In genomic region chr2:210586381-210586780, GRCh38 we compare ENCODE assay signal across 35 cellular contexts. TPM values are rescaled to one million over a fixed set of nuclear protein-coding genes. Genes with fewer than 3 reads are reported as not detected.
DNase-seq lines count a peak whose midpoint lies in the region; ATAC-seq, FAIRE-seq and TF ChIP-seq lines count a peak whose summit lies in the region.
"Had no signal": no experiment of that assay in that cellular context is flagged by ENCODE, and none has a peak within 500 bp of the region (broad histone marks: within the 10 kb centered on the region; RNA-seq: fewer than 3 reads in every experiment).

No MANE protein-coding gene starts in this region.

- no peaks in the 10 kb centered on the region for H3K36me3 Mint-ChIP-seq in astrocyte (ENCODE audit: low read depth, unreplicated experiment)
- H3K36me3 Mint-ChIP-seq: activated CD8-positive, alpha-beta memory T cell treated with anti-CD3 and anti-CD28 coated beads, Interleukin-2, amount 10 ng/mL, durations not matched to agents 7 days and 5 days; activated naive CD8-positive, alpha-beta T cell treated with anti-CD3 and anti-CD28 coated beads, Interleukin-2, amount 10 ng/mL, durations not matched to agents 7 days and 5 days; CD8-positive, alpha-beta T cell had no signal

- H2BK120ac ChIP-seq in IMR-90 (ENCODE audit: low read depth, low read length) = no peak overlapping the region
- H2BK120ac ChIP-seq in neuronal stem cell (ENCODE audit: low read depth, low read length) = no peak overlapping the region

- H3K4me1 ChIP-seq in IMR-90 (ENCODE audit: control insufficient read depth, insufficient read depth, low read length) = no peaks in the 10 kb centered on the region
- H3K4me1 ChIP-seq in astrocyte (ENCODE audit: insufficient read depth, low read length) = no peaks in the 10 kb centered on the region
- peaks cover 1 to 7% of the 10 kb centered on the region in 2 donors for H3K4me1 ChIP-seq in neuronal stem cell (ENCODE audit: control insufficient read depth in 2 of 2, insufficient read depth in 1 of 2, low read depth in 1 of 2, low read length in 2 of 2)
- H3K4me1 ChIP-seq: BE2C, foreskin keratinocyte, heart left ventricle, left ventricle myocardium inferior, spleen, vagina had no signal

- no peak overlapping the region for H4K5ac ChIP-seq in IMR-90 (ENCODE audit: low read depth, low read length)

- no peak overlapping the region for H3K9ac ChIP-seq in IMR-90 (ENCODE audit: low read depth, low read length)
- H3K9ac ChIP-seq in astrocyte (ENCODE audit: low read length) = no peak overlapping the region
- no peak overlapping the region for H3K9ac ChIP-seq in neuronal stem cell (ENCODE audit: low read depth, low read length, poor library complexity)

- H2AK5ac ChIP-seq in IMR-90 (ENCODE audit: low read depth, low read length) = no peak overlapping the region
- H2AK5ac ChIP-seq in neuronal stem cell (ENCODE audit: low read depth, low read length) = no peak overlapping the region

- no peak overlapping the region for H2BK5ac ChIP-seq in IMR-90 (ENCODE audit: low read depth, low read length, poor library complexity, severe bottlenecking)
- no peak overlapping the region for H2BK5ac ChIP-seq in neuronal stem cell (ENCODE audit: low read length)

- DNase-seq in AG10803 (ENCODE audit: low read depth) = peak; percentile 74
- DNase-seq in IMR-90 = peak; percentile 24
- DNase-seq in astrocyte (ENCODE audit: low read depth) = peak; percentile 22
- DNase-seq in fibroblast of villous mesenchyme (ENCODE audit: low read depth) = peak; percentile 62
- DNase-seq in head of caudate nucleus = no peak
- DNase-seq in GM10248 (ENCODE audit: extremely low spot score) = no peak
- DNase-seq in neuronal stem cell (ENCODE audit: low spot score) = no peak
- no peak for DNase-seq in Right ventricle myocardium inferior (ENCODE audit: missing footprints)
- DNase-seq: activated CD4-positive, alpha-beta T cell treated with anti-CD3 and anti-CD28 coated beads, Interleukin-2, amount 50 U/mL, for 4 hours; activated CD8-positive, alpha-beta memory T cell treated with anti-CD3 and anti-CD28 coated beads, Interleukin-2, amount 10 ng/mL, durations not matched to agents 7 days and 5 days; activated gamma-delta T cell treated with Interleukin-2 at 50 U/mL for 16 hours; activated naive CD8-positive, alpha-beta T cell treated with anti-CD3 and anti-CD28 coated beads, Interleukin-2, amount 10 ng/mL, durations not matched to agents 7 days and 5 days; activated T-cell treated with anti-CD3 and anti-CD28 coated beads, Interleukin-2, amount 50 U/mL, for 4 hours; BE2C; CD8-positive, alpha-beta T cell; foreskin keratinocyte; heart left ventricle; left ventricle myocardium inferior; NCI-H1105; NCI-H187; NCI-H526; right cardiac atrium; spleen; stimulated activated CD8-positive, alpha-beta memory T cell treated with anti-CD3 and anti-CD28 coated beads, Interleukin-4, amount 100 ng/mL, for 48 hours had no signal

- H3K56ac ChIP-seq in IMR-90 (ENCODE audit: extremely low read depth, insufficient read depth, low read length) = no peak overlapping the region

- no peak overlapping the region for H2BK20ac ChIP-seq in IMR-90 (ENCODE audit: low read depth, low read length)

- H3K14ac ChIP-seq in IMR-90 (replicated peaks; ENCODE audit: low read depth, low read length) (no peak overlapping the region), neuronal stem cell (ENCODE audit: low read length) (no peak overlapping the region)

- intact Hi-C loops in IMR-90 (cut with micrococcal nuclease) = no loop called here
- intact Hi-C loops in head of caudate nucleus (cut with DNase I) = loop anchor here (10.0 kb wide), 1 partner anchor 142 kb away; no protein-coding TSS in a partner anchor
- intact Hi-C loops in Right ventricle myocardium inferior (cut with DNase I) = no loop called here

- BruUV-seq in IMR-90 (replicated peaks; lab: Mats Ljungman, UMichigan) = no TSS peak

- no peak overlapping the region for H3K4me3 Mint-ChIP-seq in astrocyte (ENCODE audit: unreplicated experiment)
- H3K4me3 Mint-ChIP-seq: activated CD8-positive, alpha-beta memory T cell treated with anti-CD3 and anti-CD28 coated beads, Interleukin-2, amount 10 ng/mL, durations not matched to agents 7 days and 5 days; activated naive CD8-positive, alpha-beta T cell treated with anti-CD3 and anti-CD28 coated beads, Interleukin-2, amount 10 ng/mL, durations not matched to agents 7 days and 5 days; activated T-cell treated with anti-CD3 and anti-CD28 coated beads, Interleukin-2, amount 50 U/mL, for 4 hours; CD8-positive, alpha-beta T cell; GM23338; neural crest cell; stimulated activated naive CD8-positive, alpha-beta T cell treated with anti-CD3 and anti-CD28 coated beads, Interleukin-15, Interleukin-2, amounts not matched to agents 100 ng/mL and 50 ng/mL, for 24 hours; T-helper 1 cell treated with Interleukin-12 subunit alpha and Interleukin-12 subunit beta and Interleukin-4 antibody, amounts not matched to agents 30 μg/mL and 1 μg/mL, for 36 hours had no signal

- no peak overlapping the region for H3K23ac ChIP-seq in IMR-90 (ENCODE audit: low read depth, low read length)
- H3K23ac ChIP-seq in neuronal stem cell (ENCODE audit: low read depth, low read length, poor library complexity) = no peak overlapping the region

- POLR2A ChIA-PET in IMR-90 (lab: Charles Lee; ENCODE audit: unreplicated experiment) = no interaction called here
- POLR2A ChIA-PET in GM10248 (lab: Yijun Ruan, JAX) = no interaction called here

- no peak overlapping the region for H2BK12ac ChIP-seq in neuronal stem cell (ENCODE audit: low read length)

- no peak for FAIRE-seq in astrocyte (lab: Jason Lieb, UNC)
- FAIRE-seq: A549, keratinocyte, TTC549 had no signal

- no peaks in the 10 kb centered on the region for H3K9me3 ChIP-seq in IMR-90 (ENCODE audit: control insufficient read depth, insufficient read depth, low read length)
- H3K9me3 ChIP-seq in astrocyte (ENCODE audit: insufficient read depth, low read depth, low read length) = no peaks in the 10 kb centered on the region
- peaks cover 0 to 3% of the 10 kb centered on the region in 2 donors for H3K9me3 ChIP-seq in neuronal stem cell (replicated peaks in 1 of 2; ENCODE audit: control insufficient read depth in 2 of 2, insufficient read depth in 1 of 2, low read depth in 1 of 2, low read length in 2 of 2)
- H3K9me3 ChIP-seq: A549, BE2C, heart left ventricle, left ventricle myocardium inferior, spleen, thoracic aorta, vagina had no signal

- ATAC-seq in IMR-90 (ENCODE audit: low read depth) (no peak), Right ventricle myocardium inferior (no peak)
- ATAC-seq: A549; activated CD4-positive, CD25-positive, alpha-beta regulatory T cell treated with anti-CD3 and anti-CD28 coated beads, Interleukin-2, amount 50 U/mL, for 24 hours; activated CD8-positive, alpha-beta memory T cell treated with anti-CD3 and anti-CD28 coated beads, Interleukin-2, amount 10 ng/mL, durations not matched to agents 7 days and 5 days; activated T-cell treated with anti-CD3 and anti-CD28 coated beads, Interleukin-2, amount 50 U/mL, for 4 hours; CD8-positive, alpha-beta T cell; foreskin keratinocyte; GM23338; heart left ventricle; right cardiac atrium had no signal

- CTCF ChIA-PET in IMR-90 (lab: Yijun Ruan, JAX) (no interaction called here), GM10248 (lab: Yijun Ruan, JAX) (interaction anchor here (1.5 kb wide), 1 partner anchor 11 kb away, joined by 9 read pairs; no protein-coding TSS in a partner anchor)

- dilution Hi-C loops in IMR-90 (cut with HindIII; ENCODE audit: low sequenced_read_pairs, unreplicated experiment) = no loop called here

- no peaks in the 10 kb centered on the region for H3K27me3 Mint-ChIP-seq in astrocyte (ENCODE audit: low read depth, unreplicated experiment)
- H3K27me3 Mint-ChIP-seq: activated CD8-positive, alpha-beta memory T cell treated with anti-CD3 and anti-CD28 coated beads, Interleukin-2, amount 10 ng/mL, durations not matched to agents 7 days and 5 days; activated naive CD8-positive, alpha-beta T cell treated with anti-CD3 and anti-CD28 coated beads, Interleukin-2, amount 10 ng/mL, durations not matched to agents 7 days and 5 days; stimulated activated naive CD8-positive, alpha-beta T cell treated with anti-CD3 and anti-CD28 coated beads, Interleukin-15, Interleukin-2, amounts not matched to agents 100 ng/mL and 50 ng/mL, for 24 hours had no signal

- peaks cover 8% of the 10 kb centered on the region for H3K4me1 Mint-ChIP-seq in astrocyte (ENCODE audit: low read depth, unreplicated experiment)
- H3K4me1 Mint-ChIP-seq: activated CD8-positive, alpha-beta memory T cell treated with anti-CD3 and anti-CD28 coated beads, Interleukin-2, amount 10 ng/mL, durations not matched to agents 7 days and 5 days; activated naive CD8-positive, alpha-beta T cell treated with anti-CD3 and anti-CD28 coated beads, Interleukin-2, amount 10 ng/mL, durations not matched to agents 7 days and 5 days had no signal

- H4K91ac ChIP-seq in IMR-90 (ENCODE audit: insufficient read depth, low read depth, low read length) (no peak overlapping the region), neuronal stem cell (ENCODE audit: low read depth, low read length, poor library complexity) (no peak overlapping the region)

- no peak overlapping the region for H3K27ac Mint-ChIP-seq in astrocyte (ENCODE audit: unreplicated experiment)
- H3K27ac Mint-ChIP-seq: activated CD8-positive, alpha-beta memory T cell treated with anti-CD3 and anti-CD28 coated beads, Interleukin-2, amount 10 ng/mL, durations not matched to agents 7 days and 5 days; activated naive CD8-positive, alpha-beta T cell treated with anti-CD3 and anti-CD28 coated beads, Interleukin-2, amount 10 ng/mL, durations not matched to agents 7 days and 5 days; CD8-positive, alpha-beta T cell; GM23338; stimulated activated naive CD8-positive, alpha-beta T cell treated with anti-CD3 and anti-CD28 coated beads, Interleukin-15, Interleukin-2, amounts not matched to agents 100 ng/mL and 50 ng/mL, for 24 hours; T-helper 1 cell treated with Interleukin-12 subunit alpha and Interleukin-12 subunit beta and Interleukin-4 antibody, amounts not matched to agents 30 μg/mL and 1 μg/mL, for 36 hours had no signal

- no peaks in the 10 kb centered on the region for H3K9me1 ChIP-seq in IMR-90 (ENCODE audit: insufficient read depth, low read length)

- H4K20me1 ChIP-seq in IMR-90 (ENCODE audit: insufficient read depth, low read length) = no peaks in the 10 kb centered on the region
- no peaks in the 10 kb centered on the region for H4K20me1 ChIP-seq in astrocyte (ENCODE audit: insufficient read depth, low read length)

- no peaks in the 10 kb centered on the region for H3K9me3 Mint-ChIP-seq in astrocyte (ENCODE audit: unreplicated experiment)
- H3K9me3 Mint-ChIP-seq: activated naive CD8-positive, alpha-beta T cell treated with anti-CD3 and anti-CD28 coated beads, Interleukin-2, amount 10 ng/mL, durations not matched to agents 7 days and 5 days; activated T-cell treated with anti-CD3 and anti-CD28 coated beads, Interleukin-2, amount 50 U/mL, for 4 hours; CD8-positive, alpha-beta T cell; GM23338; stimulated activated naive CD8-positive, alpha-beta T cell treated with anti-CD3 and anti-CD28 coated beads, Interleukin-15, Interleukin-2, amounts not matched to agents 100 ng/mL and 50 ng/mL, for 24 hours; T-helper 1 cell treated with Interleukin-12 subunit alpha and Interleukin-12 subunit beta and Interleukin-4 antibody, amounts not matched to agents 30 μg/mL and 1 μg/mL, for 36 hours had no signal

- H3K4me2 ChIP-seq in IMR-90 (ENCODE audit: low read depth, low read length) = no peak overlapping the region
- H3K4me2 ChIP-seq in astrocyte (ENCODE audit: low read length) = no peak overlapping the region
- no peak overlapping the region for H3K4me2 ChIP-seq in neuronal stem cell (ENCODE audit: insufficient read depth, low read length, poor library complexity, severe bottlenecking)
- H3K4me2 ChIP-seq: A549, GM23338 had no signal

- H3K79me1 ChIP-seq in IMR-90 (ENCODE audit: low read depth in 1 of 2, low read length in 2 of 2) (no peaks in the 10 kb centered on the region), neuronal stem cell (ENCODE audit: low read depth, low read length) (no peaks in the 10 kb centered on the region)

- TF ChIP-seq CTCF in AG10803 (conservative IDR thresholded peaks at IDR 0.05; ENCODE audit: low read length) (no peak), IMR-90 (conservative IDR thresholded peaks at IDR 0.05; ENCODE audit: low read depth, low read length) (no peak), astrocyte (IDR thresholded peaks at IDR 0.05; ENCODE audit: insufficient read depth, low read depth, low read length) (no peak), fibroblast of villous mesenchyme (IDR thresholded peaks at IDR 0.05; ENCODE audit: insufficient read depth, low read depth, low read length) (no peak), GM10248 (IDR thresholded peaks at IDR 0.05; ENCODE audit: control extremely low read depth, extremely low read depth, low read depth, missing control alignments) (no peak)

- H2AFZ ChIP-seq in IMR-90 (replicated peaks; ENCODE audit: low read length, poor library complexity) (no peak overlapping the region), astrocyte (ENCODE audit: low read depth, low read length) (no peak overlapping the region), neuronal stem cell (ENCODE audit: low read length) (no peak overlapping the region)
- H2AFZ ChIP-seq: GM23338 had no signal

- H4K8ac ChIP-seq in IMR-90 (ENCODE audit: low read depth in 2 of 2, low read length in 2 of 2) (no peak overlapping the region), neuronal stem cell (ENCODE audit: low read depth, low read length) (no peak overlapping the region)

- no peaks in the 10 kb centered on the region for H3K36me3 ChIP-seq in IMR-90 (ENCODE audit: control insufficient read depth, insufficient read depth, low read length)
- no peaks in the 10 kb centered on the region for H3K36me3 ChIP-seq in astrocyte (ENCODE audit: insufficient read depth, low read length)
- peaks cover 0 to 11% of the 10 kb centered on the region in 2 donors for H3K36me3 ChIP-seq in neuronal stem cell (replicated peaks in 1 of 2; ENCODE audit: control insufficient read depth in 2 of 2, insufficient read depth in 2 of 2, low read length in 2 of 2)
- H3K36me3 ChIP-seq: BE2C, heart left ventricle, left ventricle myocardium inferior, spleen, thoracic aorta, vagina had no signal

- no peak overlapping the region for H3K18ac ChIP-seq in IMR-90 (ENCODE audit: low read depth, low read length)
- no peak overlapping the region for H3K18ac ChIP-seq in neuronal stem cell (ENCODE audit: low read length)

- no peaks in the 10 kb centered on the region for H3K79me2 ChIP-seq in astrocyte (ENCODE audit: insufficient read depth, low read length)

- in situ Hi-C loops in IMR-90 (cut with MboI; ENCODE audit: low sequenced_read_pairs) = no loop called here

- H2BK15ac ChIP-seq in IMR-90 (ENCODE audit: low read depth, low read length) = no peak overlapping the region
- H2BK15ac ChIP-seq in neuronal stem cell (ENCODE audit: low read length) = no peak overlapping the region

- no peak overlapping the region for H3K4me3 ChIP-seq in AG10803 (ENCODE audit: low read length)
- H3K4me3 ChIP-seq in IMR-90 (ENCODE audit: insufficient read depth, low read depth, low read length) = no peak overlapping the region
- no peak overlapping the region for H3K4me3 ChIP-seq in astrocyte (ENCODE audit: insufficient read depth, low read depth, low read length)
- H3K4me3 ChIP-seq in fibroblast of villous mesenchyme (ENCODE audit: low read depth, low read length) = no peak overlapping the region
- H3K4me3 ChIP-seq in neuronal stem cell (ENCODE audit: low read length in 2 of 2) = no peak overlapping the region
- H3K4me3 ChIP-seq: A549, GM23338, heart left ventricle, left ventricle myocardium inferior, SK-N-MC, spleen, thoracic aorta, vagina had no signal

- H3K4ac ChIP-seq in IMR-90 (ENCODE audit: low read depth, low read length) (no peak overlapping the region), neuronal stem cell (ENCODE audit: low read length) (no peak overlapping the region)

- H3K27ac ChIP-seq in IMR-90 (ENCODE audit: insufficient read depth, low read length) = no peak overlapping the region
- no peak overlapping the region for H3K27ac ChIP-seq in astrocyte (ENCODE audit: low read depth, low read length)
- no peak overlapping the region for H3K27ac ChIP-seq in neuronal stem cell (replicated peaks; ENCODE audit: low read length)
- H3K27ac ChIP-seq: A549, foreskin keratinocyte, heart left ventricle, left ventricle myocardium inferior, SK-N-MC, spleen, thoracic aorta, vagina had no signal

- H2AK9ac ChIP-seq in IMR-90 (replicated peaks; ENCODE audit: low read depth, low read length, poor library complexity) = no peak overlapping the region

- H3K27me3 ChIP-seq in IMR-90 (ENCODE audit: control insufficient read depth, insufficient read depth, low read length) (no peaks in the 10 kb centered on the region), astrocyte (ENCODE audit: insufficient read depth, low read length) (no peaks in the 10 kb centered on the region), neuronal stem cell (ENCODE audit: control insufficient read depth in 3 of 3, insufficient read depth in 3 of 3, low read depth in 1 of 3, low read length in 3 of 3) (no peaks in the 10 kb centered on the region)
- H3K27me3 ChIP-seq: BE2C, foreskin keratinocyte, heart left ventricle, spleen, vagina had no signal

- TF ChIP-seq POLR2A in IMR-90 (IDR thresholded peaks at IDR 0.05; ENCODE audit: low read depth, low read length) = no peak

- TF ChIP-seq RAD21 in IMR-90 (IDR thresholded peaks at IDR 0.05; ENCODE audit: low read length) = no peak

RNA-seq across cellular contexts. Expression of gene CPS1, which starts 30.0 kb away (rescaled TPM):
- 18.6 and 20.1 TPM in 2 replicates for total RNA-seq in IMR-90 (2012; rRNA removed)
- polyA plus RNA-seq in IMR-90 (2012; rRNA removed) = 4.3 and 5.4 TPM in 2 replicates
- polyA plus RNA-seq in IMR-90 (2012; cell fraction: cytosol; rRNA removed) = 1.5 and 1.7 TPM in 2 replicates
- 1.9 and 14.6 TPM in 2 replicates for polyA plus RNA-seq in IMR-90 (2012; cell fraction: nucleus; rRNA removed; ENCODE audit: low replicate concordance)
- 5.8 and 8.0 TPM in 2 replicates for total RNA-seq in astrocyte
- 19.3 and 21.6 TPM in 2 replicates for total RNA-seq in fibroblast of villous mesenchyme
- 29.0 TPM for polyA plus RNA-seq in neuronal stem cell (2013, experiment 1 of 2)
- 29.4 TPM for polyA plus RNA-seq in neuronal stem cell (2013, experiment 2 of 2)
- total RNA-seq in Right ventricle myocardium inferior = 3.0 TPM

Comparison
In these comparisons a context has a peak if more than half of its experiments do, and no peak if none do; other contexts are left out.
1. DNase-seq: peak in AG10803 (single experiment), IMR-90 (single experiment), astrocyte (single experiment) and fibroblast of villous mesenchyme (single experiment); none in head of caudate nucleus (0 of 42), GM10248 (single experiment), neuronal stem cell (single experiment) and Right ventricle myocardium inferior (single experiment).